Comparison of ENCODE assay signal across 8 cellular contexts in the genomic region with DNA sequence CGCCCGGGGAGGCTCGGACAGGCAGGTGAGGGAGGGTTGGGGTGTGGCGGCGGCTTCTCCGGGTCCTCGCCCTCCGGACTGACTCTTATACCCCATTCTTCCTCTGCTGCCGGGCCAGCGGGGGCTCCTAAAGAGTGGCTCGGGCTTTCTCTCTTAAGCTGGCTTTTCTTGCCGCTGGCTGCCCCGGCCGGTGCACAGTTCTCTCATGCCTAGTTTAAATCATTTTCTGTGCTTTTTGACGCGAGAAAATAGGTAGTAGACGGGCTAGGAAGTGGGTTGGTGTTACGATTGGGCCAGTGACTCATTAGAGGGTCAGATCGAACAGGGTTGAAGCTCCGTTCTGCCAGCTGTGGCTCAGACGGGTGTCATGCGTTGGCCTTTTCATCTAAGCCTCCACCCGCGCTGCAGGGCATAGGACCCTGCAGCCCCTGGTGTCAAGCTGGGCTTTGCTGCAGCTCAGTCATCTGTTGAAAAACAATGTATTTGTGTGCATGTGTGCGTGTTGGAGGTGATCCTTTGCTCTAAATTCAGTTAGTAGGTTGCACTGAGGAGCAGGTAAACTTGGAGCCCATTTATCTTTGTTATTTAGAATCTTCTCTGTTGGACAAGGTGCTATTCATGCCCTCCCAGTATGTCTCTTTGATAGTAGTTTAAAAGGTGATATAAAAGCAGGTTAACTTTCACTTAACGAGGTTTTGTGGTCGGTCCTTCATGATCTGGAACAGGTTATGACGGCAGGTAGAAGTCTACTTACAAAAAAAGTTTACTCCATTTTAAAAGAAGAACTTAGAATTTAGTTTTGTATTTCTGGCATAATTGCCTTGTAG. TPM values are rescaled to one million over a fixed set of nuclear protein-coding genes. Genes with fewer than 3 reads are reported as not detected.
DNase-seq lines count a peak whose midpoint lies in the region; ATAC-seq and TF ChIP-seq lines count a peak whose summit lies in the region.

No MANE protein-coding gene starts in this region.

- peaks cover 14% of the 10 kb centered on the region for H4K20me1 ChIP-seq in hepatocyte (ENCODE audit: insufficient read depth, poor library complexity, severe bottlenecking)

- H2AFZ ChIP-seq in hepatocyte, result no peak overlapping the region

- H3K36me3 ChIP-seq in hepatocyte (replicated peaks; ENCODE audit: insufficient read depth, low read depth), result no peaks in the 10 kb centered on the region

- peak overlapping the region; percentile 83 for H3K4me2 ChIP-seq in hepatocyte

- H3K4me1 ChIP-seq in hepatocyte (ENCODE audit: insufficient read depth), result peaks cover 20% of the 10 kb centered on the region

- peak overlapping the region; percentile 100 for H3K27ac ChIP-seq in hepatocyte

- intact Hi-C loops in sciatic nerve (cut with DNase I), result no loop called here

- TF ChIP-seq CTCF in hepatocyte (IDR thresholded peaks at IDR 0.05; ENCODE audit: poor library complexity), result no peak

- peak; percentile 67 for DNase-seq in D341Med (ENCODE audit: low spot score)
- DNase-seq in HT1080 (ENCODE audit: low read depth), result peak; percentile 83
- peak; percentile 2 for DNase-seq in T follicular helper cell (ENCODE audit: low read depth)
- DNase-seq in amniotic epithelial cell (ENCODE audit: low read depth), result peak; percentile 19
- peak; percentile 60 for DNase-seq in hepatocyte (ENCODE audit: low spot score)
- no peak for DNase-seq in sciatic nerve (ENCODE audit: low spot score)
- DNase-seq in NCI-H2171 (lab: John Stamatoyannopoulos, UW), result no peak

- H3K27me3 ChIP-seq in hepatocyte, result no peaks in the 10 kb centered on the region

- peak overlapping the region; percentile 65 for H3K4me3 ChIP-seq in hepatocyte

- 1% methylated on average over 24 of the region's 28 CpGs for WGBS in hepatocyte (ENCODE audit: low lambda C conversion rate, missing lambda C conversion rate)

- H3K9me3 ChIP-seq in hepatocyte (ENCODE audit: low read depth), result no peaks in the 10 kb centered on the region

- no peaks in the 10 kb centered on the region for H3K9me2 ChIP-seq in hepatocyte (replicated peaks; ENCODE audit: insufficient read depth)

- peaks cover 53% of the 10 kb centered on the region for H3K79me2 ChIP-seq in hepatocyte

- peak; percentile 25 for ATAC-seq in GM21381 (IDR thresholded peaks at IDR 0.05; ENCODE audit: unreplicated experiment)
- ATAC-seq in sciatic nerve, result peak; percentile 20

RNA-seq across cellular contexts. Expression of a gene that starts 0.8 kb away (rescaled TPM):
- 25.3 and 35.6 TPM in 2 replicates for total RNA-seq in HT1080 (2014; rRNA removed; shearing (Covaris generic))
- 18.2 and 22.6 TPM in 2 replicates for polyA plus RNA-seq in HT1080 (2015; cell fraction: cytosol; rRNA removed)
- polyA plus RNA-seq in HT1080 (2015; cell fraction: nucleus; rRNA removed), result 31.8 and 34.0 TPM in 2 replicates
- total RNA-seq in hepatocyte, result 92.5 and 96.5 TPM in 2 replicates
- 27.3 and 27.9 TPM in 2 replicates for polyA plus RNA-seq in hepatocyte
- total RNA-seq in sciatic nerve, result 92.9 TPM

Comparison
In these comparisons a context has a peak if more than half of its experiments do, and no peak if none do; other contexts are left out.
1. DNase-seq: peak in D341Med (single experiment), HT1080 (single experiment), T follicular helper cell (single experiment), amniotic epithelial cell (single experiment) and hepatocyte (single experiment); none in sciatic nerve (single experiment) and NCI-H2171 (single experiment).